Comparison of ENCODE assay signal across 1 cellular context in the genomic region with DNA sequence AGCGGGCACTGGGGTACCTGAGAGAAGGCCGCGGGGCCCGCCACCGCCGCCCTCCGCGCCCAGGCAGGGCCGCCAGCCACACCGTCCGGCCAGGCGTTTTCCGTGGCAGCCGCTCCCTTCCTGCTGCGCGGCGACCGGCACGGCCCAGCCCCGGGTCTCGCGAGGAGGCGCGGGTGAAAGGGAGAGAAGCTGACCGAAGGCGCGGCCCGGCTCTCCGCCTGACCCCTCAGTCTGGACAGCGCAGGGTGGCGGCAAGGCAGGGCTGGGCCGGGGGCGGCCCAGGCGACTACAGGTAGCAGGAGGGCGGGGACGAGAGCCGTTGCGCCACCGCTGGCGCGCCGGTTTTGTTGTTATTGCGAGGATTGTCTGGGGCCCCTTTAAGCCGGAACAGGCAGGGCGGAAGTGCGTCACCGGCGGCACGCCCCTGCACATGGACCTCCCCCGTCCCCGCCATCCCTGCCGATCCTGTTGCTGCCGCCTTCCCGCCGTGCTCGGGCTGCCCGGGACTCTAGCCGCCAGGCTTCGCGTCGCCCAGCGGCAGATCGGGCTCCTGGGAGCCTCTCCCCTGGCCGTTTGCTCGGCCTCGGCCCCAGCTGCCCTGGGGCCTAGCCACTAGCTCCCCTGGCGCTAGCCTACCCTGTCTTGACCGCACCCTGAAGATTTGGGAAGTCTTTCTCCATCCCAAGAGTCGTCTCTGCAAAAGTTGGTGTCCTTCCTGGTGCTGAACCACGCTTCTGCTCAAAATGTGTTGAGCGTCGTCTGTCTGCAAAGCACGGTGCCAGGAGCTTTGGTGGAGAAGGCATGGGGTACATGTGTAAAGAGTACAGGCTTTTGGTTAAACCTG.
TF ChIP-seq lines count a peak whose summit lies in the region.

A gene with protein sequence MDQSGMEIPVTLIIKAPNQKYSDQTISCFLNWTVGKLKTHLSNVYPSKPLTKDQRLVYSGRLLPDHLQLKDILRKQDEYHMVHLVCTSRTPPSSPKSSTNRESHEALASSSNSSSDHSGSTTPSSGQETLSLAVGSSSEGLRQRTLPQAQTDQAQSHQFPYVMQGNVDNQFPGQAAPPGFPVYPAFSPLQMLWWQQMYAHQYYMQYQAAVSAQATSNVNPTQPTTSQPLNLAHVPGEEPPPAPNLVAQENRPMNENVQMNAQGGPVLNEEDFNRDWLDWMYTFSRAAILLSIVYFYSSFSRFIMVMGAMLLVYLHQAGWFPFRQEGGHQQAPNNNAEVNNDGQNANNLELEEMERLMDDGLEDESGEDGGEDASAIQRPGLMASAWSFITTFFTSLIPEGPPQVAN (minus strand): TSS at position 352 of the 844 bp plus-strand sequence. CDS start 805 bp downstream, outside the sequence.

TF ChIP-seq in GM12878, 131 proteins besides CTCF, POLR2A, EP300 and RAD21 (continued from another document and continues in another):
- no peak for TF ChIP-seq KDM1A (IDR thresholded peaks at IDR 0.05; ENCODE audit: borderline replicate concordance)
- no peak for TF ChIP-seq ZNF274 (IDR thresholded peaks at IDR 0.05; ENCODE audit: insufficient read depth, insufficient read length)
- no peak for TF ChIP-seq JUNB (IDR thresholded peaks at IDR 0.05)
- TF ChIP-seq ETV6 (conservative IDR thresholded peaks at IDR 0.05 in 1 of 2, IDR thresholded peaks at IDR 0.05 in 1 of 2; ENCODE audit: borderline replicate concordance in 1 of 2, low read depth in 1 of 2): no peak
- TF ChIP-seq NBN (IDR thresholded peaks at IDR 0.05): peak; percentile 74; the same call in 1 of the 2 replicates
- peak; percentile 76 for TF ChIP-seq YY1 (IDR thresholded peaks at IDR 0.05; ENCODE audit: low read depth, low read length)
- TF ChIP-seq HDAC2 (IDR thresholded peaks at IDR 0.05): no peak
- TF ChIP-seq PML (IDR thresholded peaks at IDR 0.05; ENCODE audit: low read length): peak; percentile 61; the same call in 1 of the 2 replicates
- TF ChIP-seq, protein P1, sequence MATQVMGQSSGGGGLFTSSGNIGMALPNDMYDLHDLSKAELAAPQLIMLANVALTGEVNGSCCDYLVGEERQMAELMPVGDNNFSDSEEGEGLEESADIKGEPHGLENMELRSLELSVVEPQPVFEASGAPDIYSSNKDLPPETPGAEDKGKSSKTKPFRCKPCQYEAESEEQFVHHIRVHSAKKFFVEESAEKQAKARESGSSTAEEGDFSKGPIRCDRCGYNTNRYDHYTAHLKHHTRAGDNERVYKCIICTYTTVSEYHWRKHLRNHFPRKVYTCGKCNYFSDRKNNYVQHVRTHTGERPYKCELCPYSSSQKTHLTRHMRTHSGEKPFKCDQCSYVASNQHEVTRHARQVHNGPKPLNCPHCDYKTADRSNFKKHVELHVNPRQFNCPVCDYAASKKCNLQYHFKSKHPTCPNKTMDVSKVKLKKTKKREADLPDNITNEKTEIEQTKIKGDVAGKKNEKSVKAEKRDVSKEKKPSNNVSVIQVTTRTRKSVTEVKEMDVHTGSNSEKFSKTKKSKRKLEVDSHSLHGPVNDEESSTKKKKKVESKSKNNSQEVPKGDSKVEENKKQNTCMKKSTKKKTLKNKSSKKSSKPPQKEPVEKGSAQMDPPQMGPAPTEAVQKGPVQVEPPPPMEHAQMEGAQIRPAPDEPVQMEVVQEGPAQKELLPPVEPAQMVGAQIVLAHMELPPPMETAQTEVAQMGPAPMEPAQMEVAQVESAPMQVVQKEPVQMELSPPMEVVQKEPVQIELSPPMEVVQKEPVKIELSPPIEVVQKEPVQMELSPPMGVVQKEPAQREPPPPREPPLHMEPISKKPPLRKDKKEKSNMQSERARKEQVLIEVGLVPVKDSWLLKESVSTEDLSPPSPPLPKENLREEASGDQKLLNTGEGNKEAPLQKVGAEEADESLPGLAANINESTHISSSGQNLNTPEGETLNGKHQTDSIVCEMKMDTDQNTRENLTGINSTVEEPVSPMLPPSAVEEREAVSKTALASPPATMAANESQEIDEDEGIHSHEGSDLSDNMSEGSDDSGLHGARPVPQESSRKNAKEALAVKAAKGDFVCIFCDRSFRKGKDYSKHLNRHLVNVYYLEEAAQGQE (IDR thresholded peaks at IDR 0.05; ENCODE audit: low read depth, low read length): no peak
- TF ChIP-seq MXI1 (IDR thresholded peaks at IDR 0.05; ENCODE audit: low read depth, low read length): peak; percentile 92
- peak; percentile 48; the same call in 1 of the 2 replicates for TF ChIP-seq HCFC1 (IDR thresholded peaks at IDR 0.05; ENCODE audit: low read length)
- TF ChIP-seq TAF1 (IDR thresholded peaks at IDR 0.05; ENCODE audit: borderline replicate concordance, low read depth, low read length): 0 out of 2 replicates have a peak, but pooled peaks have one; percentile 36
- TF ChIP-seq, protein P2, sequence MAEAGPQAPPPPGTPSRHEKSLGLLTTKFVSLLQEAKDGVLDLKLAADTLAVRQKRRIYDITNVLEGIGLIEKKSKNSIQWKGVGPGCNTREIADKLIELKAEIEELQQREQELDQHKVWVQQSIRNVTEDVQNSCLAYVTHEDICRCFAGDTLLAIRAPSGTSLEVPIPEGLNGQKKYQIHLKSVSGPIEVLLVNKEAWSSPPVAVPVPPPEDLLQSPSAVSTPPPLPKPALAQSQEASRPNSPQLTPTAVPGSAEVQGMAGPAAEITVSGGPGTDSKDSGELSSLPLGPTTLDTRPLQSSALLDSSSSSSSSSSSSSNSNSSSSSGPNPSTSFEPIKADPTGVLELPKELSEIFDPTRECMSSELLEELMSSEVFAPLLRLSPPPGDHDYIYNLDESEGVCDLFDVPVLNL (IDR thresholded peaks at IDR 0.05; ENCODE audit: low read depth, low read length): no peak
- no peak for TF ChIP-seq ZBED1 (IDR thresholded peaks at IDR 0.05; ENCODE audit: borderline replicate concordance)
- TF ChIP-seq FOXM1 (IDR thresholded peaks at IDR 0.05; ENCODE audit: low read depth, low read length): no peak
- peak; percentile 54; the same call in 1 of the 2 replicates for TF ChIP-seq EED (IDR thresholded peaks at IDR 0.05; ENCODE audit: low read depth)
- no peak for TF ChIP-seq MEF2A (IDR thresholded peaks at IDR 0.05; ENCODE audit: insufficient read depth, low read depth, low read length)
- peak; percentile 45; the same call in 1 of the 2 replicates for TF ChIP-seq SMARCA5 (IDR thresholded peaks at IDR 0.05)
- no peak for TF ChIP-seq TBL1XR1 (IDR thresholded peaks at IDR 0.05; ENCODE audit: low read depth, low read length)
- no peak for TF ChIP-seq HDAC6 (IDR thresholded peaks at IDR 0.05; ENCODE audit: unreplicated experiment)
- no peak for TF ChIP-seq SUZ12 (IDR thresholded peaks at IDR 0.05; ENCODE audit: unreplicated experiment)
- TF ChIP-seq MTA3 (IDR thresholded peaks at IDR 0.05; ENCODE audit: borderline replicate concordance, low read length): no peak
- TF ChIP-seq, protein P3, sequence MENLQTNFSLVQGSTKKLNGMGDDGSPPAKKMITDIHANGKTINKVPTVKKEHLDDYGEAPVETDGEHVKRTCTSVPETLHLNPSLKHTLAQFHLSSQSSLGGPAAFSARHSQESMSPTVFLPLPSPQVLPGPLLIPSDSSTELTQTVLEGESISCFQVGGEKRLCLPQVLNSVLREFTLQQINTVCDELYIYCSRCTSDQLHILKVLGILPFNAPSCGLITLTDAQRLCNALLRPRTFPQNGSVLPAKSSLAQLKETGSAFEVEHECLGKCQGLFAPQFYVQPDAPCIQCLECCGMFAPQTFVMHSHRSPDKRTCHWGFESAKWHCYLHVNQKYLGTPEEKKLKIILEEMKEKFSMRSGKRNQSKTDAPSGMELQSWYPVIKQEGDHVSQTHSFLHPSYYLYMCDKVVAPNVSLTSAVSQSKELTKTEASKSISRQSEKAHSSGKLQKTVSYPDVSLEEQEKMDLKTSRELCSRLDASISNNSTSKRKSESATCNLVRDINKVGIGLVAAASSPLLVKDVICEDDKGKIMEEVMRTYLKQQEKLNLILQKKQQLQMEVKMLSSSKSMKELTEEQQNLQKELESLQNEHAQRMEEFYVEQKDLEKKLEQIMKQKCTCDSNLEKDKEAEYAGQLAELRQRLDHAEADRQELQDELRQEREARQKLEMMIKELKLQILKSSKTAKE (IDR thresholded peaks at IDR 0.05; ENCODE audit: low read depth, poor library complexity, severe bottlenecking): no peak
- peak; percentile 86 for TF ChIP-seq DPF2 (IDR thresholded peaks at IDR 0.05)
- TF ChIP-seq ZNF217 (IDR thresholded peaks at IDR 0.05): peak; percentile 63; the same call in 1 of the 2 replicates
- TF ChIP-seq KLF5 (IDR thresholded peaks at IDR 0.05; ENCODE audit: partially characterized antibody): no peak
- no peak for TF ChIP-seq ZNF384 (IDR thresholded peaks at IDR 0.05; ENCODE audit: borderline replicate concordance, low read depth, low read length)
- no peak for TF ChIP-seq SMAD1 (IDR thresholded peaks at IDR 0.05; ENCODE audit: low read depth, partially characterized antibody)
- TF ChIP-seq, protein P4, sequence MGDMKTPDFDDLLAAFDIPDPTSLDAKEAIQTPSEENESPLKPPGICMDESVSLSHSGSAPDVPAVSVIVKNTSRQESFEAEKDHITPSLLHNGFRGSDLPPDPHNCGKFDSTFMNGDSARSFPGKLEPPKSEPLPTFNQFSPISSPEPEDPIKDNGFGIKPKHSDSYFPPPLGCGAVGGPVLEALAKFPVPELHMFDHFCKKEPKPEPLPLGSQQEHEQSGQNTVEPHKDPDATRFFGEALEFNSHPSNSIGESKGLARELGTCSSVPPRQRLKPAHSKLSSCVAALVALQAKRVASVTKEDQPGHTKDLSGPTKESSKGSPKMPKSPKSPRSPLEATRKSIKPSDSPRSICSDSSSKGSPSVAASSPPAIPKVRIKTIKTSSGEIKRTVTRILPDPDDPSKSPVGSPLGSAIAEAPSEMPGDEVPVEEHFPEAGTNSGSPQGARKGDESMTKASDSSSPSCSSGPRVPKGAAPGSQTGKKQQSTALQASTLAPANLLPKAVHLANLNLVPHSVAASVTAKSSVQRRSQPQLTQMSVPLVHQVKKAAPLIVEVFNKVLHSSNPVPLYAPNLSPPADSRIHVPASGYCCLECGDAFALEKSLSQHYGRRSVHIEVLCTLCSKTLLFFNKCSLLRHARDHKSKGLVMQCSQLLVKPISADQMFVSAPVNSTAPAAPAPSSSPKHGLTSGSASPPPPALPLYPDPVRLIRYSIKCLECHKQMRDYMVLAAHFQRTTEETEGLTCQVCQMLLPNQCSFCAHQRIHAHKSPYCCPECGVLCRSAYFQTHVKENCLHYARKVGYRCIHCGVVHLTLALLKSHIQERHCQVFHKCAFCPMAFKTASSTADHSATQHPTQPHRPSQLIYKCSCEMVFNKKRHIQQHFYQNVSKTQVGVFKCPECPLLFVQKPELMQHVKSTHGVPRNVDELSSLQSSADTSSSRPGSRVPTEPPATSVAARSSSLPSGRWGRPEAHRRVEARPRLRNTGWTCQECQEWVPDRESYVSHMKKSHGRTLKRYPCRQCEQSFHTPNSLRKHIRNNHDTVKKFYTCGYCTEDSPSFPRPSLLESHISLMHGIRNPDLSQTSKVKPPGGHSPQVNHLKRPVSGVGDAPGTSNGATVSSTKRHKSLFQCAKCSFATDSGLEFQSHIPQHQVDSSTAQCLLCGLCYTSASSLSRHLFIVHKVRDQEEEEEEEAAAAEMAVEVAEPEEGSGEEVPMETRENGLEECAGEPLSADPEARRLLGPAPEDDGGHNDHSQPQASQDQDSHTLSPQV (IDR thresholded peaks at IDR 0.05): no peak
- TF ChIP-seq, protein P5, sequence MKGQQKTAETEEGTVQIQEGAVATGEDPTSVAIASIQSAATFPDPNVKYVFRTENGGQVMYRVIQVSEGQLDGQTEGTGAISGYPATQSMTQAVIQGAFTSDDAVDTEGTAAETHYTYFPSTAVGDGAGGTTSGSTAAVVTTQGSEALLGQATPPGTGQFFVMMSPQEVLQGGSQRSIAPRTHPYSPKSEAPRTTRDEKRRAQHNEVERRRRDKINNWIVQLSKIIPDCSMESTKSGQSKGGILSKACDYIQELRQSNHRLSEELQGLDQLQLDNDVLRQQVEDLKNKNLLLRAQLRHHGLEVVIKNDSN (IDR thresholded peaks at IDR 0.05; ENCODE audit: borderline replicate concordance, extremely low read length, insufficient read depth, low read depth, low read length): no peak
- no peak for TF ChIP-seq CHD4 (IDR thresholded peaks at IDR 0.05)
- TF ChIP-seq POU2F2 (IDR thresholded peaks at IDR 0.05; ENCODE audit: borderline replicate concordance, low read depth, low read length): peak; percentile 54; the same call in 1 of the 3 replicates
- peak; percentile 55 for TF ChIP-seq BACH1 (IDR thresholded peaks at IDR 0.05; ENCODE audit: borderline replicate concordance)
- no peak for TF ChIP-seq CBX5 (IDR thresholded peaks at IDR 0.05; ENCODE audit: low read depth)
- no peak for TF ChIP-seq TCF12 (IDR thresholded peaks at IDR 0.05; ENCODE audit: low read depth, low read length)
- TF ChIP-seq GABPA (IDR thresholded peaks at IDR 0.05; ENCODE audit: low read depth): peak; percentile 85
- peak; percentile 59 for TF ChIP-seq SPI1 (IDR thresholded peaks at IDR 0.05; ENCODE audit: borderline replicate concordance, insufficient read depth, low read depth, low read length)
- no peak for TF ChIP-seq HDGF (IDR thresholded peaks at IDR 0.05)
- no peak for TF ChIP-seq ASH2L (IDR thresholded peaks at IDR 0.05; ENCODE audit: borderline replicate concordance, low read depth)
- TF ChIP-seq SMC3 (IDR thresholded peaks at IDR 0.05; ENCODE audit: borderline replicate concordance, low read length): no peak
- TF ChIP-seq, protein P6, sequence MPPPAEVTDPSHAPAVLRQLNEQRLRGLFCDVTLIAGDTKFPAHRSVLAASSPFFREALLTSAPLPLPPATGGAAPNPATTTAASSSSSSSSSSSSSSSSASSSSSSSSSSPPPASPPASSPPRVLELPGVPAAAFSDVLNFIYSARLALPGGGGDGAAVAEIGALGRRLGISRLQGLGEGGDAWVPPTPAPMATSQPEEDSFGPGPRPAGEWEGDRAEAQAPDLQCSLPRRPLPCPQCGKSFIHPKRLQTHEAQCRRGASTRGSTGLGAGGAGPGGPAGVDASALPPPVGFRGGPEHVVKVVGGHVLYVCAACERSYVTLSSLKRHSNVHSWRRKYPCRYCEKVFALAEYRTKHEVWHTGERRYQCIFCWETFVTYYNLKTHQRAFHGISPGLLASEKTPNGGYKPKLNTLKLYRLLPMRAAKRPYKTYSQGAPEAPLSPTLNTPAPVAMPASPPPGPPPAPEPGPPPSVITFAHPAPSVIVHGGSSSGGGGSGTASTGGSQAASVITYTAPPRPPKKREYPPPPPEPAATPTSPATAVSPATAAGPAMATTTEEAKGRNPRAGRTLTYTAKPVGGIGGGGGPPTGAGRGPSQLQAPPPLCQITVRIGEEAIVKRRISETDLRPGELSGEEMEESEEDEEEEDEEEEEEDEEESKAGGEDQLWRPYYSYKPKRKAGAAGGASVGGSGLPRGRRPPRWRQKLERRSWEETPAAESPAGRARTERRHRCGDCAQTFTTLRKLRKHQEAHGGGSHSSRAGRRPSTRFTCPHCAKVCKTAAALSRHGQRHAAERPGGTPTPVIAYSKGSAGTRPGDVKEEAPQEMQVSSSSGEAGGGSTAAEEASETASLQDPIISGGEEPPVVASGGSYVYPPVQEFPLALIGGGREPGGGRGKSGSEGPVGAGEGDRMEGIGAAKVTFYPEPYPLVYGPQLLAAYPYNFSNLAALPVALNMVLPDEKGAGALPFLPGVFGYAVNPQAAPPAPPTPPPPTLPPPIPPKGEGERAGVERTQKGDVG (CRISPR knock-in tag; IDR thresholded peaks at IDR 0.05): no peak
- peak; percentile 78; the same call in 1 of the 2 replicates for TF ChIP-seq STAT1 (conservative IDR thresholded peaks at IDR 0.05)
- no peak for TF ChIP-seq CHD1 (IDR thresholded peaks at IDR 0.05; ENCODE audit: low read depth, low read length)
- no peak for TF ChIP-seq ZZZ3 (IDR thresholded peaks at IDR 0.05; ENCODE audit: control insufficient read depth, insufficient read length, low read depth)
